22 cellular contexts compared by ENCODE assay signal in the genomic region with DNA sequence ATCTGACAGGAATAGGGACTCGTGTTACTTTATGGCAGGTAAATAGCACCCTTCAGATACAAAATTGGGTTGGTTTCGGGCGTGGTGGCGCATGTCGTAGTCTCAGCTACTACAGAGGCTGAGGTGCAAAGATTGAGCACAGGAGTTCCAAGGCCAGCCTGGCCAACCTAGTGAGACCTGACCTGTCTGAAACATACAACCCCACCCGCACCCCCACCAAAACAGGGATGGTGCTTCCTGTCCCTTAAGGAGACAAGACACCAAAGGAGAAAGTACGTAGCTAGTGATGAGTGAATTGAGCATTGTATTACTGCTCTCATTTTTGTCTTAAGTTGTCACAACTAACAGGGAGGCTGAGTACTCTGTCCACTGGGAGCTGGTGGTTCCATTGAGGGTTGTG. TPM values are rescaled to one million over a fixed set of nuclear protein-coding genes. Genes with fewer than 3 reads are reported as not detected.
DNase-seq lines count a peak whose midpoint lies in the region; ATAC-seq, FAIRE-seq and TF ChIP-seq lines count a peak whose summit lies in the region.
"Had no signal": no experiment of that assay in that cellular context is flagged by ENCODE, and none has a peak within 500 bp of the region (broad histone marks: within the 10 kb centered on the region; RNA-seq: fewer than 3 reads in every experiment).

No MANE protein-coding gene starts in this region.

- TF ChIP-seq EP300 in K562 (IDR thresholded peaks at IDR 0.05; ENCODE audit: low read length) = no peak

- no peak overlapping the region for H3K4me3 ChIP-seq in K562
- H3K4me3 ChIP-seq: SK-N-MC, tibial nerve had no signal

- TF ChIP-seq RAD21 in K562 (CRISPR knock-in tag; conservative IDR thresholded peaks at IDR 0.05 in 1 of 2, IDR thresholded peaks at IDR 0.05 in 1 of 2) = no peak

- H3K79me2 ChIP-seq in K562 (ENCODE audit: control insufficient read depth, insufficient read depth, low read length) = peaks cover 68% of the 10 kb centered on the region

- H3K4me3 Mint-ChIP-seq in activated naive CD4-positive, alpha-beta T cell treated with anti-CD3 and anti-CD28 coated beads, Interleukin-2, amount 50 U/mL, for 24 hours = no peak overlapping the region
- no peak overlapping the region for H3K4me3 Mint-ChIP-seq in IgD-negative memory B cell
- H3K4me3 Mint-ChIP-seq: CD8-positive, alpha-beta T cell; nephron; T-helper 2 cell treated with Interferon-gamma antibody and Interleukin-4, amounts not matched to agents 5 μg/mL and 100 μg/mL, for 36 hours had no signal

- peak; percentile 42 for FAIRE-seq in K562 (lab: Jason Lieb, UNC)
- FAIRE-seq: H54 had no signal

- BruUV-seq in K562 (replicated peaks; lab: Mats Ljungman, UMichigan) = no TSS peak

- ATAC-seq in K562 = peak; percentile 18
- no peak for ATAC-seq in HG03439 (IDR thresholded peaks at IDR 0.05; ENCODE audit: unreplicated experiment)
- ATAC-seq: CD8-positive, alpha-beta T cell had no signal

- peak overlapping the region; percentile 59 for H3K27ac ChIP-seq in K562 (ENCODE audit: extremely low read depth, low read depth, low read length)
- H3K27ac ChIP-seq: parathyroid adenoma, SK-N-MC, tibial nerve had no signal

- no peak overlapping the region for H2AFZ ChIP-seq in K562 (ENCODE audit: low read depth, low read length)
- H2AFZ ChIP-seq: parathyroid adenoma had no signal

- peaks cover 0 to 9% of the 10 kb centered on the region in 2 experiments; a peak in 2 of 5 replicates for H3K4me1 ChIP-seq in K562 (replicated peaks in 1 of 2; ENCODE audit: control insufficient read depth in 2 of 2, insufficient read depth in 2 of 2, low read length in 2 of 2)
- H3K4me1 ChIP-seq: parathyroid adenoma had no signal

- no peak for TF ChIP-seq CTCF in K562 (IDR thresholded peaks at IDR 0.05 in 2 of 3, conservative IDR thresholded peaks at IDR 0.05 in 1 of 3; ENCODE audit: insufficient read depth in 2 of 3, low read depth in 1 of 3, low read length in 3 of 3)

- no peaks in the 10 kb centered on the region for H3K9me1 ChIP-seq in K562 (ENCODE audit: control insufficient read depth, insufficient read depth, low read length)

- no peak for DNase-seq in activated naive CD4-positive, alpha-beta T cell (lab: John Stamatoyannopoulos, UW)
- DNase-seq in K562 (ENCODE audit: extremely low read depth in 1 of 4, low spot score in 3 of 4) (no peak), posterior vena cava (ENCODE audit: low spot score) (peak; percentile 47), NCI-H526 (lab: John Stamatoyannopoulos, UW) (no peak), globus pallidus (ENCODE audit: low spot score) (no peak)
- DNase-seq: CD8-positive, alpha-beta T cell; DMS79; effector CD8-positive, alpha-beta T cell; mesendoderm; NCI-H1092 treated with DMSO at 0.1 percent for 48 hours; NCI-H2029 treated with DMSO at 0.1 percent for 48 hours; NCI-H446; stimulated activated naive CD4-positive, alpha-beta T cell had no signal

- TF ChIP-seq POLR2A in K562 (conservative IDR thresholded peaks at IDR 0.05) = no peak

- peaks cover 6% of the 10 kb centered on the region for H4K20me1 ChIP-seq in K562 (replicated peaks; ENCODE audit: control insufficient read depth, insufficient read depth, low read length)

- H3K36me3 Mint-ChIP-seq in activated naive CD4-positive, alpha-beta T cell treated with anti-CD3 and anti-CD28 coated beads, Interleukin-2, amount 50 U/mL, for 24 hours = peaks cover 10% of the 10 kb centered on the region
- H3K36me3 Mint-ChIP-seq in IgD-negative memory B cell = peaks cover 4% of the 10 kb centered on the region

- no peak overlapping the region for H3K9ac ChIP-seq in K562 (ENCODE audit: insufficient read depth in 1 of 2, low read depth in 2 of 2, low read length in 2 of 2)
- H3K9ac ChIP-seq: parathyroid adenoma had no signal

- H3K36me3 ChIP-seq in K562 (ENCODE audit: control insufficient read depth, insufficient read depth, low read length) = peaks cover 54% of the 10 kb centered on the region

- POLR2A ChIA-PET in K562 (lab: Yijun Ruan, JAX) = interaction anchor here (0.6 to 11.6 kb wide), 4 partner anchors 10 to 180 kb away, joined by 3 to 139 read pairs (median 44); a partner anchor contains a TSS

- H3K27me3 Mint-ChIP-seq in activated naive CD4-positive, alpha-beta T cell treated with anti-CD3 and anti-CD28 coated beads, Interleukin-2, amount 50 U/mL, for 24 hours = no peaks in the 10 kb centered on the region
- no peaks in the 10 kb centered on the region for H3K27me3 Mint-ChIP-seq in IgD-negative memory B cell

- H3K27me3 ChIP-seq in K562 (ENCODE audit: control insufficient read depth in 2 of 2, insufficient read depth in 2 of 2, low read length in 2 of 2) = no peaks in the 10 kb centered on the region
- H3K27me3 ChIP-seq: tibial nerve had no signal

- no peak overlapping the region; the same call in 1 of the 2 replicates for H3K4me2 ChIP-seq in K562 (ENCODE audit: insufficient read depth, low read length)

- in situ Hi-C loops in K562 (cut with MboI) = no loop called here

- WGBS in K562 (ENCODE audit: insufficient coverage, low coverage, missing lambda C conversion rate) = 73% methylated on average over 7 of the region's 7 CpGs

- CTCF ChIA-PET in K562 (lab: Yijun Ruan, JAX; ENCODE audit: low intra/inter-chr PET ratio) = no interaction called here

- peak overlapping the region; percentile 82 for H3K27ac Mint-ChIP-seq in activated naive CD4-positive, alpha-beta T cell treated with anti-CD3 and anti-CD28 coated beads, Interleukin-2, amount 50 U/mL, for 24 hours
- H3K27ac Mint-ChIP-seq in IgD-negative memory B cell = peak overlapping the region in 2 of 3 donors; percentile 16 to 31
- H3K27ac Mint-ChIP-seq: CD8-positive, alpha-beta T cell; nephron; T-helper 2 cell treated with Interferon-gamma antibody and Interleukin-4, amounts not matched to agents 5 μg/mL and 100 μg/mL, for 36 hours had no signal

- intact Hi-C loops in K562 (cut with micrococcal nuclease) (no loop called here), posterior vena cava (cut with DNase I) (no loop called here)

- H3K9me3 Mint-ChIP-seq in activated naive CD4-positive, alpha-beta T cell treated with anti-CD3 and anti-CD28 coated beads, Interleukin-2, amount 50 U/mL, for 24 hours = no peaks in the 10 kb centered on the region
- H3K9me3 Mint-ChIP-seq in IgD-negative memory B cell = no peaks in the 10 kb centered on the region
- H3K9me3 Mint-ChIP-seq: CD8-positive, alpha-beta T cell; nephron; T-helper 2 cell treated with Interferon-gamma antibody and Interleukin-4, amounts not matched to agents 5 μg/mL and 100 μg/mL, for 36 hours had no signal

- no peaks in the 10 kb centered on the region for H3K9me3 ChIP-seq in K562 (replicated peaks; ENCODE audit: control insufficient read depth, insufficient read depth, low read depth, low read length)
- H3K9me3 ChIP-seq: tibial nerve had no signal

- H3K4me1 Mint-ChIP-seq in activated naive CD4-positive, alpha-beta T cell treated with anti-CD3 and anti-CD28 coated beads, Interleukin-2, amount 50 U/mL, for 24 hours = peaks cover 38% of the 10 kb centered on the region
- H3K4me1 Mint-ChIP-seq in IgD-negative memory B cell = peaks cover 5 to 22% (median 11%) of the 10 kb centered on the region in 3 donors
- H3K4me1 Mint-ChIP-seq: nephron had no signal

RNA-seq across cellular contexts. Expression of a gene that starts 14.1 kb away (rescaled TPM):
- polyA plus RNA-seq in IgD-negative memory B cell (189 TPM), K562 (2011; rRNA removed) (177 and 207 TPM in 2 replicates), K562 (2014; fragmentation: Illumina TruSeq; extraction: Trizol) (115 and 122 TPM in 2 replicates), K562 (2014; fragmentation: Nextera tagmentation; extraction: Ambion mirVana) (100 to 1,000 TPM; 223 to 233 TPM), K562 (2014; rRNA removed) (131 and 146 TPM in 2 replicates)
- 223 and 345 TPM in 2 replicates for total RNA-seq in K562 (2011; cell fraction: chromatin; rRNA removed; ENCODE audit: low replicate concordance)
- 143 and 146 TPM in 2 replicates for total RNA-seq in K562 (2011; cell fraction: nucleolus; rRNA removed)
- 228 and 300 TPM in 2 replicates for total RNA-seq in K562 (2011; cell fraction: nucleoplasm; rRNA removed)
- total RNA-seq in K562 (2014; rRNA removed) (81.6 and 109 TPM in 2 replicates), K562 (2014; rRNA removed; fragmentation: Illumina TruSeq; extraction: Trizol) (118 and 120 TPM in 2 replicates), K562 (2015; rRNA removed; fragmentation: Illumina TruSeq; extraction: Trizol) (111 and 112 TPM in 2 replicates), K562 (2021) (116 and 120 TPM in 2 replicates), posterior vena cava (10 to 100 TPM; 63.4 to 68.9 TPM)
- polyA plus RNA-seq in K562 (2011; cell fraction: cytosol; rRNA removed) = 239 and 259 TPM in 2 replicates
- polyA plus RNA-seq in K562 (2011; cell fraction: nucleus; rRNA removed) = 128 and 204 TPM in 2 replicates
- 109 and 163 TPM in 2 replicates for polyA plus RNA-seq in K562 (2012)
- 352 and 358 TPM in 2 replicates for polyA minus RNA-seq in K562 (2011; rRNA and poly(A)+ RNA removed)
- 50.7 and 53.3 TPM in 2 replicates for polyA minus RNA-seq in K562 (2011; cell fraction: cytosol; rRNA and poly(A)+ RNA removed)
- polyA minus RNA-seq in K562 (2011; cell fraction: nucleus; rRNA and poly(A)+ RNA removed) = 67.7 and 120 TPM in 2 replicates

RNA-seq across cellular contexts. Expression of a gene that starts 25.0 kb away (rescaled TPM):
- 22.9 TPM for polyA plus RNA-seq in IgD-negative memory B cell
- total RNA-seq in K562 (2011; cell fraction: chromatin; rRNA removed; ENCODE audit: low replicate concordance) = 71.9 and 81.9 TPM in 2 replicates
- 44.4 and 49.7 TPM in 2 replicates for total RNA-seq in K562 (2011; cell fraction: nucleolus; rRNA removed)
- 60.9 and 75.6 TPM in 2 replicates for total RNA-seq in K562 (2011; cell fraction: nucleoplasm; rRNA removed)
- 14.6 and 16.1 TPM in 2 replicates for total RNA-seq in K562 (2014; rRNA removed)
- total RNA-seq in K562 (2014; rRNA removed; fragmentation: Illumina TruSeq; extraction: Trizol) = 18.8 and 19.9 TPM in 2 replicates
- 23.3 and 23.8 TPM in 2 replicates for total RNA-seq in K562 (2015; rRNA removed; fragmentation: Illumina TruSeq; extraction: Trizol)
- 16.9 and 17.8 TPM in 2 replicates for total RNA-seq in K562 (2021)
- polyA plus RNA-seq in K562 (2011; rRNA removed) = 39.5 and 39.9 TPM in 2 replicates
- 21.2 and 30.5 TPM in 2 replicates for polyA plus RNA-seq in K562 (2011; cell fraction: cytosol; rRNA removed)
- polyA plus RNA-seq in K562 (2011; cell fraction: nucleus; rRNA removed) = 108 and 136 TPM in 2 replicates
- polyA plus RNA-seq in K562 (2012) = 19.0 and 22.8 TPM in 2 replicates
- 22.4 and 23.7 TPM in 2 replicates for polyA plus RNA-seq in K562 (2014; fragmentation: Illumina TruSeq; extraction: Trizol)
- 10 to 100 TPM; 29.7 to 32.3 TPM for polyA plus RNA-seq in K562 (2014; fragmentation: Nextera tagmentation; extraction: Ambion mirVana)
- polyA plus RNA-seq in K562 (2014; rRNA removed) = 31.7 and 33.0 TPM in 2 replicates
- polyA minus RNA-seq in K562 (2011; rRNA and poly(A)+ RNA removed) = 25.3 and 29.5 TPM in 2 replicates
- polyA minus RNA-seq in K562 (2011; cell fraction: cytosol; rRNA and poly(A)+ RNA removed) = 7.0 and 8.5 TPM in 2 replicates
- polyA minus RNA-seq in K562 (2011; cell fraction: nucleus; rRNA and poly(A)+ RNA removed) = 18.6 and 29.1 TPM in 2 replicates
- total RNA-seq in posterior vena cava = 10 to 100 TPM in 1 of 2 donors, 1 to 10 TPM in 1; 9.0 to 10.2 TPM

RNA-seq across cellular contexts. Expression of a gene that starts 36.2 kb away (rescaled TPM):
- polyA plus RNA-seq in IgD-negative memory B cell (80.5 TPM), K562 (2011; rRNA removed) (23.3 and 46.7 TPM in 2 replicates), K562 (2014; fragmentation: Illumina TruSeq; extraction: Trizol) (44.8 and 57.8 TPM in 2 replicates), K562 (2014; fragmentation: Nextera tagmentation; extraction: Ambion mirVana) (1 to 10 TPM; 5.5 to 8.9 TPM), K562 (2014; rRNA removed) (48.6 and 50.6 TPM in 2 replicates)
- 275 and 353 TPM in 2 replicates for total RNA-seq in K562 (2011; cell fraction: chromatin; rRNA removed; ENCODE audit: low replicate concordance)
- 200 and 204 TPM in 2 replicates for total RNA-seq in K562 (2011; cell fraction: nucleolus; rRNA removed)
- 221 and 253 TPM in 2 replicates for total RNA-seq in K562 (2011; cell fraction: nucleoplasm; rRNA removed)
- total RNA-seq in K562 (2014; rRNA removed) (50.3 and 67.3 TPM in 2 replicates), K562 (2014; rRNA removed; fragmentation: Illumina TruSeq; extraction: Trizol) (39.7 and 42.5 TPM in 2 replicates), K562 (2015; rRNA removed; fragmentation: Illumina TruSeq; extraction: Trizol) (42.6 and 46.2 TPM in 2 replicates), K562 (2021) (131 and 141 TPM in 2 replicates), posterior vena cava (10 to 100 TPM; 39.7 to 51.7 TPM)
- 41.1 and 79.3 TPM in 2 replicates for polyA plus RNA-seq in K562 (2011; cell fraction: cytosol; rRNA removed)
- 74.4 and 101 TPM in 2 replicates for polyA plus RNA-seq in K562 (2011; cell fraction: nucleus; rRNA removed)
- 52.3 and 93.5 TPM in 2 replicates for polyA plus RNA-seq in K562 (2012)
- 26.5 and 27.7 TPM in 2 replicates for polyA minus RNA-seq in K562 (2011; rRNA and poly(A)+ RNA removed)
- polyA minus RNA-seq in K562 (2011; cell fraction: cytosol; rRNA and poly(A)+ RNA removed) = 54.7 and 65.2 TPM in 2 replicates
- polyA minus RNA-seq in K562 (2011; cell fraction: nucleus; rRNA and poly(A)+ RNA removed) = 47.8 and 57.0 TPM in 2 replicates

RNA-seq across cellular contexts. Expression of a gene that starts 59.7 kb away (rescaled TPM):
- polyA plus RNA-seq in IgD-negative memory B cell (74.7 TPM), K562 (2011; rRNA removed) (33.1 and 47.0 TPM in 2 replicates), K562 (2014; fragmentation: Illumina TruSeq; extraction: Trizol) (18.7 and 23.7 TPM in 2 replicates), K562 (2014; fragmentation: Nextera tagmentation; extraction: Ambion mirVana) (1 to 10 TPM; 1.1 to 3.0 TPM), K562 (2014; rRNA removed) (46.6 and 46.8 TPM in 2 replicates)
- 99.9 and 207 TPM in 2 replicates for total RNA-seq in K562 (2011; cell fraction: chromatin; rRNA removed; ENCODE audit: low replicate concordance)
- 128 and 140 TPM in 2 replicates for total RNA-seq in K562 (2011; cell fraction: nucleolus; rRNA removed)
- total RNA-seq in K562 (2011; cell fraction: nucleoplasm; rRNA removed) = 100 and 106 TPM in 2 replicates
- total RNA-seq in K562 (2014; rRNA removed) (28.3 and 31.0 TPM in 2 replicates), K562 (2014; rRNA removed; fragmentation: Illumina TruSeq; extraction: Trizol) (14.1 and 15.9 TPM in 2 replicates), K562 (2015; rRNA removed; fragmentation: Illumina TruSeq; extraction: Trizol) (23.3 and 26.8 TPM in 2 replicates), K562 (2021) (30.5 and 31.6 TPM in 2 replicates), posterior vena cava (10 to 100 TPM; 18.8 to 31.8 TPM)
- 37.8 and 37.9 TPM in 2 replicates for polyA plus RNA-seq in K562 (2011; cell fraction: cytosol; rRNA removed)
- polyA plus RNA-seq in K562 (2011; cell fraction: nucleus; rRNA removed) = 174 and 231 TPM in 2 replicates
- polyA plus RNA-seq in K562 (2012) = 35.9 and 57.0 TPM in 2 replicates
- polyA minus RNA-seq in K562 (2011; rRNA and poly(A)+ RNA removed) = 16.0 and 18.3 TPM in 2 replicates
- 15.1 and 19.8 TPM in 2 replicates for polyA minus RNA-seq in K562 (2011; cell fraction: cytosol; rRNA and poly(A)+ RNA removed)
- 27.5 and 28.9 TPM in 2 replicates for polyA minus RNA-seq in K562 (2011; cell fraction: nucleus; rRNA and poly(A)+ RNA removed)

RNA-seq across cellular contexts. Expression of a gene that starts 59.8 kb away (rescaled TPM):
- not detected for polyA plus RNA-seq in IgD-negative memory B cell
- total RNA-seq in K562 (2011; cell fraction: chromatin; rRNA removed; ENCODE audit: low replicate concordance) = 1.0 and 1.9 TPM in 2 replicates
- 1.3 and 1.7 TPM in 2 replicates for total RNA-seq in K562 (2011; cell fraction: nucleolus; rRNA removed)
- total RNA-seq in K562 (2011; cell fraction: nucleoplasm; rRNA removed) = 0.99 and 1.4 TPM in 2 replicates
- total RNA-seq in K562 (2014; rRNA removed) = 0.09 and 0.33 TPM in 2 replicates
- total RNA-seq in K562 (2014; rRNA removed; fragmentation: Illumina TruSeq; extraction: Trizol) = 0.13 and 0.18 TPM in 2 replicates
- 0.25 and 0.30 TPM in 2 replicates for total RNA-seq in K562 (2015; rRNA removed; fragmentation: Illumina TruSeq; extraction: Trizol)
- 0.40 and 0.44 TPM in 2 replicates for total RNA-seq in K562 (2021)
- 0.06 and 0.12 TPM in 2 replicates for polyA plus RNA-seq in K562 (2011; rRNA removed)
- 0.09 and 0.10 TPM in 2 replicates for polyA plus RNA-seq in K562 (2011; cell fraction: cytosol; rRNA removed)
- polyA plus RNA-seq in K562 (2011; cell fraction: nucleus; rRNA removed) = 0.18 and 0.26 TPM in 2 replicates
- 0.11 and 0.20 TPM in 2 replicates for polyA plus RNA-seq in K562 (2012)
- 0.12 and 0.33 TPM in 2 replicates for polyA plus RNA-seq in K562 (2014; fragmentation: Illumina TruSeq; extraction: Trizol)
- under 1 TPM in 1 of 2 experiments, not detected in 1; 0.03 TPM for polyA plus RNA-seq in K562 (2014; fragmentation: Nextera tagmentation; extraction: Ambion mirVana)
- polyA plus RNA-seq in K562 (2014; rRNA removed) = 0.12 TPM in 1 of 2 replicates, not detected in the other
- polyA minus RNA-seq in K562 (2011; rRNA and poly(A)+ RNA removed) = 0.21 and 0.32 TPM in 2 replicates
- polyA minus RNA-seq in K562 (2011; cell fraction: cytosol; rRNA and poly(A)+ RNA removed) = 0.46 TPM in 1 of 2 replicates, not detected in the other
- 0.40 and 1.00 TPM in 2 replicates for polyA minus RNA-seq in K562 (2011; cell fraction: nucleus; rRNA and poly(A)+ RNA removed)
- under 1 TPM; 0.24 to 0.46 TPM for total RNA-seq in posterior vena cava
